11 cellular contexts compared by ENCODE assay signal in the genomic region with DNA sequence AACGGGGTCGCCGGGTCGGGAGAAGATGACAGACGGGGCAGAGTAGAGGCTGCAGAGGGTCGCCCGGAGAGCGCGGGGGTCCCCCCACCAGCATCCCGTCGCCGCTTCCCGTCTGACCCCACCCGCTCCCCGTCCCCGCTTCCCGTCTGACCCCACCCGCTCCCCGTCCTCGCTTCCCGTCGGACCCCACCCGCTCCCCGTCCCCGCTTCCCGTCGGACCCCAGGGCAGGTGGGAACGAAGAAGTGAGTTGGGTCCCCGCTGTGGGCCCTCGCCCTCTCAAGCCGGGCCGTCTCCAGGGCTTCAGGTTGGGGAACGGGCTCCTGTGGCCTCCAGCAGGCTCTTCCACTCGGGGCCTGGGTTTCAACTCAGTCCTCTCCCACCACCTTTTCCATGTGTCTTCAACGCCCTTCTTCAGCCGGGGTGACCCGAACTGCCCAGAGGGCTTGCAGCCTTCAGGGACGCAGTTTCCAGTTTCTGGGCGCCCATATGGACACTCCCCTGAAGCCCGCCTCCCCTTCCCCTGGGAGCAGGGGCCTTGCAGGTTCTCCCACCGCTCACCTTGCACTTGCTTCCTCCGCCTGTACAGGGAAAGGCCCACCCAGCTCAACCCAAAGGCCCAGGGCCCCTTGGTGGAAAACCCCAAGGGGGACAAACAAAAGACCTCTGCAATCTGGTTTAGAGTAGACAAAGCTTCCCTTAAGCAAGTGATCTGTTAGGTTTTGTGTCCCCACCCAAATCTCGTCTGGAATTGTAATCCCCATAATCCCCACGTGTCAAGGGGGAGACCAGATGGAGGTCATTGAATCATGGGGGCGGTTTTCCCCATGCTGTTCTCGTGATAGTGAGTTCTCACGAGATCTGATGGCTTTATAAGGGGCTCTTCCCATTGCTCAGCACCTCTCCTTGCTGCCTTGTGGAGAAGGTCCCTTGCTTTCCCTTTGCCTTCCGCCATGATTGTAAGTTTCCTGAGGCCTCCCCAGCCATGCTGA.
DNase-seq lines count a peak whose midpoint lies in the region; TF ChIP-seq lines count a peak whose summit lies in the region.
"Had no signal": no experiment of that assay in that cellular context is flagged by ENCODE, and none has a peak within 500 bp of the region (broad histone marks: within the 10 kb centered on the region; RNA-seq: fewer than 3 reads in every experiment).

No MANE protein-coding gene starts in this region.

- no peak for TF ChIP-seq CTCF in sigmoid colon (IDR thresholded peaks at IDR 0.05)
- TF ChIP-seq CTCF in osteocyte (IDR thresholded peaks at IDR 0.05), result no peak

- H3K4me3 ChIP-seq in iPS DF 6.9 (ENCODE audit: low read length), result peak overlapping the region; percentile 80
- H3K4me3 ChIP-seq in sigmoid colon, result peak overlapping the region in 3 of 4 donors; percentile 33 to 48 (median 45)

- H3K36me3 Mint-ChIP-seq in T-helper 1 cell treated with Interleukin-12 subunit alpha and Interleukin-12 subunit beta and Interleukin-4 antibody, amounts not matched to agents 30 μg/mL and 1 μg/mL, for 36 hours (ENCODE audit: low read depth), result no peaks in the 10 kb centered on the region
- no peaks in the 10 kb centered on the region for H3K36me3 Mint-ChIP-seq in IgD-negative memory B cell
- H3K36me3 Mint-ChIP-seq in osteocyte (ENCODE audit: unreplicated experiment), result no peaks in the 10 kb centered on the region
- H3K36me3 Mint-ChIP-seq: activated CD8-positive, alpha-beta memory T cell treated with anti-CD3 and anti-CD28 coated beads, Interleukin-2, amount 10 ng/mL, durations not matched to agents 7 days and 5 days had no signal

- TF ChIP-seq EP300 in sigmoid colon (IDR thresholded peaks at IDR 0.05), result no peak

- intact Hi-C loops in sigmoid colon (cut with DNase I), result loop anchor here (5.0 kb wide), 2 partner anchors 62 to 103 kb away; no protein-coding TSS in a partner anchor

- peaks cover 2% of the 10 kb centered on the region for H3K4me1 Mint-ChIP-seq in T-helper 1 cell treated with Interleukin-12 subunit alpha and Interleukin-12 subunit beta and Interleukin-4 antibody, amounts not matched to agents 30 μg/mL and 1 μg/mL, for 36 hours (ENCODE audit: low read depth)
- peaks cover 4 to 8% (median 5%) of the 10 kb centered on the region in 3 donors for H3K4me1 Mint-ChIP-seq in IgD-negative memory B cell
- peaks cover 7% of the 10 kb centered on the region for H3K4me1 Mint-ChIP-seq in osteocyte (ENCODE audit: unreplicated experiment)

- H3K36me3 ChIP-seq in iPS DF 6.9 (ENCODE audit: control insufficient read depth, insufficient read depth, low read length), result no peaks in the 10 kb centered on the region
- no peaks in the 10 kb centered on the region for H3K36me3 ChIP-seq in sigmoid colon

- H3K9me3 Mint-ChIP-seq in T-helper 1 cell treated with Interleukin-12 subunit alpha and Interleukin-12 subunit beta and Interleukin-4 antibody, amounts not matched to agents 30 μg/mL and 1 μg/mL, for 36 hours, result no peaks in the 10 kb centered on the region
- peaks cover 0 to 4% (median 0%) of the 10 kb centered on the region in 3 donors for H3K9me3 Mint-ChIP-seq in IgD-negative memory B cell
- H3K9me3 Mint-ChIP-seq in osteocyte (ENCODE audit: unreplicated experiment), result no peaks in the 10 kb centered on the region

- WGBS in iPS DF 6.9 (ENCODE audit: insufficient coverage, insufficient read length), result no CpG with 5 or more reads among the region's 48 CpGs
- WGBS in sigmoid colon, 2 donors, result 49 to 60% methylated on average over 48 of the region's 48 CpGs

- H3K27me3 ChIP-seq in iPS DF 6.9 (ENCODE audit: control insufficient read depth, insufficient read depth, low read length), result peaks cover 5% of the 10 kb centered on the region; the same call in 1 of the 2 replicates
- peaks cover 7 to 36% (median 11%) of the 10 kb centered on the region in 3 donors for H3K27me3 ChIP-seq in sigmoid colon

- peak overlapping the region; percentile 42 for H3K4me3 Mint-ChIP-seq in T-helper 1 cell treated with Interleukin-12 subunit alpha and Interleukin-12 subunit beta and Interleukin-4 antibody, amounts not matched to agents 30 μg/mL and 1 μg/mL, for 36 hours
- H3K4me3 Mint-ChIP-seq in IgD-negative memory B cell (peak overlapping the region; percentile 51 to 89 (median 57)), osteocyte (ENCODE audit: unreplicated experiment) (no peak overlapping the region)
- H3K4me3 Mint-ChIP-seq: activated CD8-positive, alpha-beta memory T cell treated with anti-CD3 and anti-CD28 coated beads, Interleukin-2, amount 10 ng/mL, durations not matched to agents 7 days and 5 days had no signal

- TF ChIP-seq POLR2A in sigmoid colon (IDR thresholded peaks at IDR 0.05), result no peak

- H3K27ac Mint-ChIP-seq in T-helper 1 cell treated with Interleukin-12 subunit alpha and Interleukin-12 subunit beta and Interleukin-4 antibody, amounts not matched to agents 30 μg/mL and 1 μg/mL, for 36 hours, result no peak overlapping the region
- no peak overlapping the region for H3K27ac Mint-ChIP-seq in IgD-negative memory B cell
- H3K27ac Mint-ChIP-seq in osteocyte (ENCODE audit: unreplicated experiment), result no peak overlapping the region
- H3K27ac Mint-ChIP-seq: activated CD8-positive, alpha-beta memory T cell treated with anti-CD3 and anti-CD28 coated beads, Interleukin-2, amount 10 ng/mL, durations not matched to agents 7 days and 5 days had no signal

- H3K4me1 ChIP-seq in iPS DF 6.9 (ENCODE audit: control insufficient read depth, insufficient read depth, low read length) (peaks cover 4% of the 10 kb centered on the region; the same call in 1 of the 2 replicates), sigmoid colon (peaks cover 0 to 11% (median 9%) of the 10 kb centered on the region in 4 donors)

- DNase-seq in T-helper 1 cell, result no peak
- DNase-seq in iPS DF 6.9 (ENCODE audit: low read depth, low spot score), result no peak
- peak; percentile 63 for DNase-seq in sigmoid colon
- DNase-seq in AG08396 (ENCODE audit: low spot score), result no peak
- no peak for DNase-seq in osteocyte (ENCODE audit: extremely low spot score, unreplicated experiment)
- DNase-seq in SKM-1 treated with dmso at 0.1 percent for 144 hours (lab: John Stamatoyannopoulos, UW; ENCODE audit: unreplicated experiment), result no peak
- DNase-seq: activated CD8-positive, alpha-beta memory T cell treated with anti-CD3 and anti-CD28 coated beads, Interleukin-2, amount 10 ng/mL, durations not matched to agents 7 days and 5 days; IMR-90; NCI-H1694 had no signal

- peaks cover 61% of the 10 kb centered on the region for H3K27me3 Mint-ChIP-seq in T-helper 1 cell treated with Interleukin-12 subunit alpha and Interleukin-12 subunit beta and Interleukin-4 antibody, amounts not matched to agents 30 μg/mL and 1 μg/mL, for 36 hours (ENCODE audit: low read depth)
- H3K27me3 Mint-ChIP-seq in IgD-negative memory B cell (peaks cover 48% of the 10 kb centered on the region), osteocyte (ENCODE audit: unreplicated experiment) (peaks cover 44% of the 10 kb centered on the region)

- H3K27ac ChIP-seq in iPS DF 6.9 (ENCODE audit: low read length) (no peak overlapping the region), sigmoid colon (peak overlapping the region in 1 of 4 donors; percentile 2)

- no peaks in the 10 kb centered on the region for H3K9me3 ChIP-seq in iPS DF 6.9 (ENCODE audit: control insufficient read depth, insufficient read depth, low read length)
- H3K9me3 ChIP-seq in sigmoid colon, result no peaks in the 10 kb centered on the region
